Comparison of ENCODE assay signal across 1 cellular context in the genomic region with DNA sequence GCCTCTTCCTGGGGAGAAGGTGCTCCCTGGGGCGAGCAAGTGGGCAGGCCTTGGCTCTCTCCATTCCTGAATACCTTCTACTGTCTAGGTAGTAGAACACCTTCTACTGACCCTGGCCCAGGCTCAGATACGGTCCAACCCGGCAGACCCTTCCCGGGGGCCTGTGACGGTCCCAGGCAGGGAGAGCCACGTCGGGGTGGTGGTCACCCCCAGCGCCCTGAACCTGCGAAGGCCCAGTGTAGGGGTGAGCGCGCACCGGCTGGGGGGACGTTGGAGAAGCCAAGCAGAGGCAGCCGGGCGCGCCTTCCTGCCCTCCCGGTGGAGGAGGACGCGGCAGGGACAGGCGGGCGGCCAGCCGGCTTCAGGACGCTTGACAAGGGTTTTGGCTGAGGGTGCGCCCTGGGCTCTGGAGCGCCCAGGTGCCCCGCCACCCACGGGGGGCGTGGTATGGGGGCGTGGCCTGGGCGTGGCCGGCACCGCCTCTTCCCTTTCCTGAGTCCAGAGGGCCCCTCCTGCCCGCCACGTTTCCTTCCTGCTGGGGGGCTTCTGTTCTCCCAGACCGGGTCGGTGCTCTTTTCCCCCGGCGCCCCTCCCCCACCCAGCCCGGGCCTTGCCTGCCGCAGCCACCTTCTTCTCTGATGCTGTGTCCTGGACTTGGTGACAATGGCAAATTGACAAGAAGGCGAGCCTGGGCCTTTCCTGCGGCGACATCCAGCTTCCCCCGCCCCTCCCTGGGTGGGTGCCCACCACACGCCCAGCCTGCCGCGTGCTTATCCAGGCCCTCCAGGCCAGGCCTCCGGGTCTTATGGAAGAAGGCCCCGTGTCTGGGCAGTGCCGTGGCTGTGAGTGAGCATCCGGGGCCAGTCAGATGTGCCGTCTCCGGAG.
TF ChIP-seq lines count a peak whose summit lies in the region.

No MANE protein-coding gene starts in this region.

TF ChIP-seq in endothelial cell of umbilical vein, 7 proteins besides CTCF, POLR2A, EP300 and RAD21:
- TF ChIP-seq GATA2 (IDR thresholded peaks at IDR 0.05; ENCODE audit: insufficient read depth, insufficient read length, low read depth, low read length) (no peak), EZH2 (IDR thresholded peaks at IDR 0.05; ENCODE audit: borderline replicate concordance, low read depth, low read length, severe bottlenecking) (no peak), POLR2AphosphoS5 (IDR thresholded peaks at IDR 0.05; ENCODE audit: insufficient read depth, low read depth, low read length) (no peak), FOS (IDR thresholded peaks at IDR 0.05; ENCODE audit: borderline replicate concordance, insufficient read depth, low read length) (no peak), MYC (IDR thresholded peaks at IDR 0.05; ENCODE audit: low read depth, low read length) (no peak), JUN (IDR thresholded peaks at IDR 0.05; ENCODE audit: borderline replicate concordance, insufficient read depth, insufficient read length, low read depth) (no peak)
- TF ChIP-seq, protein P1, sequence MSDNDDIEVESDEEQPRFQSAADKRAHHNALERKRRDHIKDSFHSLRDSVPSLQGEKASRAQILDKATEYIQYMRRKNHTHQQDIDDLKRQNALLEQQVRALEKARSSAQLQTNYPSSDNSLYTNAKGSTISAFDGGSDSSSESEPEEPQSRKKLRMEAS (IDR thresholded peaks at IDR 0.05; ENCODE audit: insufficient read depth, insufficient read length): no peak
